In genomic region chr13:27360562-27360961, GRCh38 we compare ENCODE assay signal across 1 cellular context.
TF ChIP-seq lines count a peak whose summit lies in the region.

No MANE protein-coding gene starts in this region.

TF ChIP-seq in WTC11, 78 proteins besides CTCF, POLR2A, EP300 and RAD21 (continued from another document):
- TF ChIP-seq AFF4 (CRISPR knock-in tag; IDR thresholded peaks at IDR 0.05; ENCODE audit: borderline replicate concordance) (no peak), ZMAT4 (CRISPR knock-in tag; IDR thresholded peaks at IDR 0.05) (no peak)
- TF ChIP-seq, protein P1, sequence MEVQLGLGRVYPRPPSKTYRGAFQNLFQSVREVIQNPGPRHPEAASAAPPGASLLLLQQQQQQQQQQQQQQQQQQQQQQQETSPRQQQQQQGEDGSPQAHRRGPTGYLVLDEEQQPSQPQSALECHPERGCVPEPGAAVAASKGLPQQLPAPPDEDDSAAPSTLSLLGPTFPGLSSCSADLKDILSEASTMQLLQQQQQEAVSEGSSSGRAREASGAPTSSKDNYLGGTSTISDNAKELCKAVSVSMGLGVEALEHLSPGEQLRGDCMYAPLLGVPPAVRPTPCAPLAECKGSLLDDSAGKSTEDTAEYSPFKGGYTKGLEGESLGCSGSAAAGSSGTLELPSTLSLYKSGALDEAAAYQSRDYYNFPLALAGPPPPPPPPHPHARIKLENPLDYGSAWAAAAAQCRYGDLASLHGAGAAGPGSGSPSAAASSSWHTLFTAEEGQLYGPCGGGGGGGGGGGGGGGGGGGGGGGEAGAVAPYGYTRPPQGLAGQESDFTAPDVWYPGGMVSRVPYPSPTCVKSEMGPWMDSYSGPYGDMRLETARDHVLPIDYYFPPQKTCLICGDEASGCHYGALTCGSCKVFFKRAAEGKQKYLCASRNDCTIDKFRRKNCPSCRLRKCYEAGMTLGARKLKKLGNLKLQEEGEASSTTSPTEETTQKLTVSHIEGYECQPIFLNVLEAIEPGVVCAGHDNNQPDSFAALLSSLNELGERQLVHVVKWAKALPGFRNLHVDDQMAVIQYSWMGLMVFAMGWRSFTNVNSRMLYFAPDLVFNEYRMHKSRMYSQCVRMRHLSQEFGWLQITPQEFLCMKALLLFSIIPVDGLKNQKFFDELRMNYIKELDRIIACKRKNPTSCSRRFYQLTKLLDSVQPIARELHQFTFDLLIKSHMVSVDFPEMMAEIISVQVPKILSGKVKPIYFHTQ (CRISPR knock-in tag; IDR thresholded peaks at IDR 0.05) = no peak
